Comparison of ENCODE assay signal across 27 cellular contexts in genomic region chr3:52405601-52406115, GRCh38. TPM values are rescaled to one million over a fixed set of nuclear protein-coding genes. Genes with fewer than 3 reads are reported as not detected.
DNase-seq lines count a peak whose midpoint lies in the region; ATAC-seq and TF ChIP-seq lines count a peak whose summit lies in the region.
"Had no signal": no experiment of that assay in that cellular context is flagged by ENCODE, and none has a peak within 500 bp of the region (broad histone marks: within the 10 kb centered on the region; RNA-seq: fewer than 3 reads in every experiment).

No MANE protein-coding gene starts in this region.

- no peak overlapping the region for H3K4me3 Mint-ChIP-seq in activated CD8-positive, alpha-beta T cell treated with anti-CD3 and anti-CD28 coated beads for 36 hours
- no peak overlapping the region for H3K4me3 Mint-ChIP-seq in activated CD8-positive, alpha-beta T cell treated with anti-CD3 and anti-CD28 coated beads, Interleukin-2, amount 10 ng/mL, durations not matched to agents 7 days and 5 days
- H3K4me3 Mint-ChIP-seq: activated B cell treated with CpG ODN at 0.5 μM for 24 hours; activated CD4-positive, alpha-beta memory T cell treated with anti-CD3 and anti-CD28 coated beads for 36 hours; activated T-cell treated with anti-CD3 and anti-CD28 coated beads, Interleukin-2, amount 50 U/mL, for 72 hours; B cell; memory B cell had no signal

- peaks cover 33% of the 10 kb centered on the region for H3K36me3 Mint-ChIP-seq in activated CD8-positive, alpha-beta T cell treated with anti-CD3 and anti-CD28 coated beads for 36 hours (ENCODE audit: low read depth)
- H3K36me3 Mint-ChIP-seq in activated CD8-positive, alpha-beta T cell treated with anti-CD3 and anti-CD28 coated beads, Interleukin-2, amount 10 ng/mL, durations not matched to agents 7 days and 5 days (ENCODE audit: low read depth), result peaks cover 61% of the 10 kb centered on the region

- no peak overlapping the region for H3K27ac ChIP-seq in substantia nigra (ENCODE audit: low read depth, low read length, poor library complexity, severe bottlenecking)
- H3K27ac ChIP-seq: hepatocyte, parathyroid adenoma, SK-N-MC, stomach had no signal

- POLR2A ChIA-PET in activated CD8-positive, alpha-beta T cell treated with anti-CD3 and anti-CD28 coated beads for 36 hours (lab: Charles Lee), result interaction anchor here (1.0 to 1.7 kb wide), 4 partner anchors 8 to 43 kb away, joined by 3 to 7 read pairs (median 4); no protein-coding TSS in a partner anchor
- POLR2A ChIA-PET in activated CD8-positive, alpha-beta T cell treated with anti-CD3 and anti-CD28 coated beads, Interleukin-2, amount 10 ng/mL, durations not matched to agents 7 days and 5 days (lab: Charles Lee), result no interaction called here

- H3K27me3 Mint-ChIP-seq in activated CD8-positive, alpha-beta T cell treated with anti-CD3 and anti-CD28 coated beads for 36 hours, result no peaks in the 10 kb centered on the region
- no peaks in the 10 kb centered on the region for H3K27me3 Mint-ChIP-seq in activated CD8-positive, alpha-beta T cell treated with anti-CD3 and anti-CD28 coated beads, Interleukin-2, amount 10 ng/mL, durations not matched to agents 7 days and 5 days (ENCODE audit: low read depth)
- H3K27me3 Mint-ChIP-seq: activated B cell treated with CpG ODN at 0.5 μM for 24 hours; activated CD4-positive, alpha-beta memory T cell treated with anti-CD3 and anti-CD28 coated beads for 36 hours; B cell; memory B cell; naive B cell had no signal

- peak overlapping the region; percentile 37 for H3K4me3 ChIP-seq in epithelial cell of esophagus (ENCODE audit: low read length)
- H3K4me3 ChIP-seq: HAP-1, hepatocyte, SK-N-MC, stomach had no signal

- no peak for TF ChIP-seq CTCF in activated CD8-positive, alpha-beta T cell treated with anti-CD3 and anti-CD28 coated beads for 36 hours (IDR thresholded peaks at IDR 0.05)
- TF ChIP-seq CTCF in epithelial cell of esophagus (IDR thresholded peaks at IDR 0.05; ENCODE audit: insufficient read depth, low read depth, low read length, missing control alignments), result no peak

- intact Hi-C loops in activated CD8-positive, alpha-beta T cell treated with anti-CD3 and anti-CD28 coated beads for 36 hours (cut with micrococcal nuclease), result no loop called here
- intact Hi-C loops in sciatic nerve (cut with DNase I), result no loop called here

- CTCF ChIA-PET in activated CD8-positive, alpha-beta T cell treated with anti-CD3 and anti-CD28 coated beads for 36 hours (lab: Charles Lee), result interaction anchor here (1.4 to 1.5 kb wide), 2 partner anchors 23 to 41 kb away, joined by 3 to 5 read pairs; no protein-coding TSS in a partner anchor
- CTCF ChIA-PET in activated CD8-positive, alpha-beta T cell treated with anti-CD3 and anti-CD28 coated beads, Interleukin-2, amount 10 ng/mL, durations not matched to agents 7 days and 5 days (lab: Charles Lee), result no interaction called here

- no peak for ATAC-seq in activated CD8-positive, alpha-beta T cell treated with anti-CD3 and anti-CD28 coated beads for 36 hours
- no peak for ATAC-seq in activated CD8-positive, alpha-beta T cell treated with anti-CD3 and anti-CD28 coated beads, Interleukin-2, amount 10 ng/mL, durations not matched to agents 7 days and 5 days
- no peak for ATAC-seq in sciatic nerve
- ATAC-seq: activated T-cell treated with anti-CD3 and anti-CD28 coated beads, Interleukin-2, amount 50 U/mL, for 72 hours had no signal

- peaks cover 22% of the 10 kb centered on the region for H3K4me1 Mint-ChIP-seq in activated CD8-positive, alpha-beta T cell treated with anti-CD3 and anti-CD28 coated beads for 36 hours (ENCODE audit: low read depth)
- peaks cover 24% of the 10 kb centered on the region for H3K4me1 Mint-ChIP-seq in activated CD8-positive, alpha-beta T cell treated with anti-CD3 and anti-CD28 coated beads, Interleukin-2, amount 10 ng/mL, durations not matched to agents 7 days and 5 days (ENCODE audit: low read depth)

- DNase-seq in activated CD8-positive, alpha-beta T cell treated with anti-CD3 and anti-CD28 coated beads for 36 hours, result no peak
- no peak for DNase-seq in activated CD8-positive, alpha-beta T cell treated with anti-CD3 and anti-CD28 coated beads, Interleukin-2, amount 10 ng/mL, durations not matched to agents 7 days and 5 days
- DNase-seq in HUDEP-2 (lab: John Stamatoyannopoulos, UW; ENCODE audit: unreplicated experiment in 76 of 76), result peak in 47 of 76 experiments; percentile 1 to 71 (median 39)
- peak; percentile 47 for DNase-seq in epithelial cell of esophagus (ENCODE audit: low read depth)
- peak; percentile 27 for DNase-seq in sciatic nerve (ENCODE audit: low spot score)
- DNase-seq in stimulated activated CD4-positive, alpha-beta T cell treated with anti-CD3 and anti-CD28 coated beads, Interleukin-1b, Interleukin-23, amount 100 ng/mL, for 48 hours, result no peak
- no peak for DNase-seq in AG08396 (ENCODE audit: low spot score)
- no peak for DNase-seq in substantia nigra (lab: John Stamatoyannopoulos, UW)
- DNase-seq: activated B cell treated with CpG ODN at 0.5 μM for 24 hours; activated CD4-positive, alpha-beta memory T cell treated with anti-CD3 and anti-CD28 coated beads for 36 hours; activated T-cell treated with anti-CD3 and anti-CD28 coated beads, Interleukin-2, amount 50 U/mL, for 72 hours; Calu3; cortex of kidney; naive B cell; NCI-H1105; NK-92 treated with Interleukin-12 subunit alpha and Interleukin-12 subunit beta, amount 100 ng/mL, for 24 hours; stimulated activated CD4-positive, alpha-beta T cell treated with anti-CD3 and anti-CD28 coated beads, Interleukin-2, amount 100 ng/mL, for 48 hours; T-helper 9 cell had no signal

- no peaks in the 10 kb centered on the region for H3K9me3 Mint-ChIP-seq in activated CD8-positive, alpha-beta T cell treated with anti-CD3 and anti-CD28 coated beads for 36 hours
- no peaks in the 10 kb centered on the region for H3K9me3 Mint-ChIP-seq in activated CD8-positive, alpha-beta T cell treated with anti-CD3 and anti-CD28 coated beads, Interleukin-2, amount 10 ng/mL, durations not matched to agents 7 days and 5 days (ENCODE audit: insufficient read depth)
- H3K9me3 Mint-ChIP-seq: activated B cell treated with CpG ODN at 0.5 μM for 24 hours; activated CD4-positive, alpha-beta memory T cell treated with anti-CD3 and anti-CD28 coated beads for 36 hours; activated T-cell treated with anti-CD3 and anti-CD28 coated beads, Interleukin-2, amount 50 U/mL, for 72 hours; brain; memory B cell; naive B cell had no signal

- peak overlapping the region; percentile 49 for H3K27ac Mint-ChIP-seq in activated CD8-positive, alpha-beta T cell treated with anti-CD3 and anti-CD28 coated beads for 36 hours
- H3K27ac Mint-ChIP-seq in activated CD8-positive, alpha-beta T cell treated with anti-CD3 and anti-CD28 coated beads, Interleukin-2, amount 10 ng/mL, durations not matched to agents 7 days and 5 days, result no peak overlapping the region
- H3K27ac Mint-ChIP-seq: activated B cell treated with CpG ODN at 0.5 μM for 24 hours; activated CD4-positive, alpha-beta memory T cell treated with anti-CD3 and anti-CD28 coated beads for 36 hours; B cell; brain; memory B cell had no signal

RNA-seq across cellular contexts. Expression of gene BAP1, which starts 4.2 kb away (rescaled TPM):
- 100 to 1,000 TPM in 1 of 2 experiments, 10 to 100 TPM in 1; 98.1 to 101 TPM for total RNA-seq in activated CD8-positive, alpha-beta T cell treated with anti-CD3 and anti-CD28 coated beads for 36 hours
- 100 to 1,000 TPM in 1 of 2 experiments, 10 to 100 TPM in 1; 95.6 to 105 TPM for total RNA-seq in activated CD8-positive, alpha-beta T cell treated with anti-CD3 and anti-CD28 coated beads, Interleukin-2, amount 10 ng/mL, durations not matched to agents 7 days and 5 days
- total RNA-seq in sciatic nerve, result 59.5 TPM

RNA-seq across cellular contexts. Expression of gene PHF7, which starts 4.8 kb away (rescaled TPM):
- 10 to 100 TPM; 18.4 to 20.6 TPM for total RNA-seq in activated CD8-positive, alpha-beta T cell treated with anti-CD3 and anti-CD28 coated beads for 36 hours
- total RNA-seq in activated CD8-positive, alpha-beta T cell treated with anti-CD3 and anti-CD28 coated beads, Interleukin-2, amount 10 ng/mL, durations not matched to agents 7 days and 5 days, result 10 to 100 TPM; 14.6 to 16.2 TPM
- 11.4 TPM for total RNA-seq in sciatic nerve

RNA-seq across cellular contexts. Expression of gene SEMA3G, which starts 39.2 kb away (rescaled TPM):
- total RNA-seq in activated CD8-positive, alpha-beta T cell treated with anti-CD3 and anti-CD28 coated beads for 36 hours, result not detected
- total RNA-seq in activated CD8-positive, alpha-beta T cell treated with anti-CD3 and anti-CD28 coated beads, Interleukin-2, amount 10 ng/mL, durations not matched to agents 7 days and 5 days, result under 1 TPM; 0.13 to 0.21 TPM
- total RNA-seq in sciatic nerve, result 38.3 TPM
- total RNA-seq: activated B cell treated with CpG ODN at 0.5 μM for 24 hours had no signal

RNA-seq across cellular contexts. Expression of gene TNNC1, which starts 48.2 kb away (rescaled TPM):
- total RNA-seq in activated CD8-positive, alpha-beta T cell treated with anti-CD3 and anti-CD28 coated beads for 36 hours, result 1 to 10 TPM; 4.8 to 5.9 TPM
- 1 to 10 TPM in 1 of 2 experiments, under 1 TPM in 1; 0.84 to 2.1 TPM for total RNA-seq in activated CD8-positive, alpha-beta T cell treated with anti-CD3 and anti-CD28 coated beads, Interleukin-2, amount 10 ng/mL, durations not matched to agents 7 days and 5 days
- 205 TPM for total RNA-seq in sciatic nerve
- total RNA-seq: activated B cell treated with CpG ODN at 0.5 μM for 24 hours, HT1080 had no signal

RNA-seq across cellular contexts. Expression of gene NISCH, which starts 49.7 kb away (rescaled TPM):
- total RNA-seq in activated CD8-positive, alpha-beta T cell treated with anti-CD3 and anti-CD28 coated beads for 36 hours, result 10 to 100 TPM; 57.1 to 57.4 TPM
- total RNA-seq in activated CD8-positive, alpha-beta T cell treated with anti-CD3 and anti-CD28 coated beads, Interleukin-2, amount 10 ng/mL, durations not matched to agents 7 days and 5 days, result 10 to 100 TPM; 77.2 to 82.6 TPM
- 163 TPM for total RNA-seq in sciatic nerve

Comparison
In these comparisons a context has a peak if more than half of its experiments do, and no peak if none do; other contexts are left out.
1. DNase-seq: peak in HUDEP-2 (47 of 76), epithelial cell of esophagus (single experiment) and sciatic nerve (single experiment); none in activated CD8-positive, alpha-beta T cell treated with anti-CD3 and anti-CD28 coated beads for 36 hours (single experiment), activated CD8-positive, alpha-beta T cell treated with anti-CD3 and anti-CD28 coated beads, Interleukin-2, amount 10 ng/mL, durations not matched to agents 7 days and 5 days (single experiment), stimulated activated CD4-positive, alpha-beta T cell treated with anti-CD3 and anti-CD28 coated beads, Interleukin-1b, Interleukin-23, amount 100 ng/mL, for 48 hours (single experiment), AG08396 (single experiment) and substantia nigra (0 of 49).
2. RNA of gene SEMA3G, which starts 39.2 kb away (total RNA-seq): 38.3 TPM in sciatic nerve (single experiment); 0.13 to 0.21 TPM in activated CD8-positive, alpha-beta T cell treated with anti-CD3 and anti-CD28 coated beads, Interleukin-2, amount 10 ng/mL, durations not matched to agents 7 days and 5 days and not detected in activated CD8-positive, alpha-beta T cell treated with anti-CD3 and anti-CD28 coated beads for 36 hours; every median in the first group is over 10 times any median in the second.